In genomic region chr1:159071970-159072582, GRCh38 we compare ENCODE assay signal across 8 cellular contexts. TPM values are rescaled to one million over a fixed set of nuclear protein-coding genes. Genes with fewer than 3 reads are reported as not detected.
DNase-seq lines count a peak whose midpoint lies in the region; ATAC-seq, FAIRE-seq and TF ChIP-seq lines count a peak whose summit lies in the region.

No MANE protein-coding gene starts in this region.

- no peak for TF ChIP-seq POLR2A in uterus (IDR thresholded peaks at IDR 0.05)

- H3K27me3 ChIP-seq in liver (ENCODE audit: control insufficient read depth in 4 of 4, insufficient read depth in 4 of 4, low read length in 3 of 4) (no peaks in the 10 kb centered on the region), uterus (no peaks in the 10 kb centered on the region)

- intact Hi-C loops in uterus (cut with DNase I; ENCODE audit: low total_unique reads): no loop called here

- H3K36me3 ChIP-seq in liver (ENCODE audit: control insufficient read depth in 4 of 4, insufficient read depth in 3 of 4, low read depth in 1 of 4, low read length in 3 of 4) (no peaks in the 10 kb centered on the region), uterus (no peaks in the 10 kb centered on the region)

- H3K4me1 ChIP-seq in liver (ENCODE audit: control insufficient read depth in 4 of 4, insufficient read depth in 4 of 4, low read length in 3 of 4): no peaks in the 10 kb centered on the region
- H3K4me1 ChIP-seq in uterus: peaks cover 0 to 4% of the 10 kb centered on the region in 2 donors

- ATAC-seq in HG03460 (IDR thresholded peaks at IDR 0.05; ENCODE audit: unreplicated experiment): no peak
- ATAC-seq in GM21447 (IDR thresholded peaks at IDR 0.05; ENCODE audit: unreplicated experiment): no peak

- H3K4me3 ChIP-seq in liver (ENCODE audit: low read depth in 1 of 3, low read length in 3 of 3) (no peak overlapping the region), uterus (no peak overlapping the region)

- H3K27ac ChIP-seq in liver (ENCODE audit: low read depth in 1 of 2, low read length in 2 of 2) (no peak overlapping the region), uterus (no peak overlapping the region)

- H3K9ac ChIP-seq in liver (ENCODE audit: low read depth in 1 of 2, low read length in 2 of 2): peak overlapping the region in 1 of 2 donors; percentile 31

- no peak for TF ChIP-seq EP300 in Ishikawa (IDR thresholded peaks at IDR 0.05; ENCODE audit: borderline replicate concordance)

- DNase-seq in DMS 273 (lab: John Stamatoyannopoulos, UW; ENCODE audit: unreplicated experiment) (peak; percentile 69), OCI-M1 (lab: John Stamatoyannopoulos, UW) (peak; percentile 86), uterus (no peak)

- peak; percentile 71 for FAIRE-seq in colon (lab: Jason Lieb, UNC)

- TF ChIP-seq CTCF in liver (IDR thresholded peaks at IDR 0.05; ENCODE audit: low read depth, low read length, missing input control): peak; percentile 74
- TF ChIP-seq CTCF in uterus (IDR thresholded peaks at IDR 0.05): peak; percentile 68 to 85 (median 75)

- no peaks in the 10 kb centered on the region for H3K9me3 ChIP-seq in liver (ENCODE audit: control insufficient read depth in 4 of 4, low read length in 3 of 4)
- H3K9me3 ChIP-seq in uterus: no peaks in the 10 kb centered on the region

- TF ChIP-seq RAD21 in Ishikawa (IDR thresholded peaks at IDR 0.05; ENCODE audit: low read depth): peak; percentile 57
- peak; percentile 86 to 87 for TF ChIP-seq RAD21 in liver (IDR thresholded peaks at IDR 0.05)

TF ChIP-seq in Ishikawa, 13 proteins besides CTCF, POLR2A, EP300 and RAD21:
- no peak for TF ChIP-seq CREB1 (IDR thresholded peaks at IDR 0.05; ENCODE audit: low read depth)
- TF ChIP-seq TEAD4 (IDR thresholded peaks at IDR 0.05): no peak
- TF ChIP-seq EGR1 (IDR thresholded peaks at IDR 0.05): no peak
- TF ChIP-seq ZBTB7A (IDR thresholded peaks at IDR 0.05; ENCODE audit: low read depth): no peak
- no peak for TF ChIP-seq USF1 (IDR thresholded peaks at IDR 0.05)
- no peak for TF ChIP-seq TAF1 (IDR thresholded peaks at IDR 0.05; ENCODE audit: low read depth)
- TF ChIP-seq NFIC (IDR thresholded peaks at IDR 0.05): no peak
- no peak for TF ChIP-seq YY1 (IDR thresholded peaks at IDR 0.05; ENCODE audit: low read depth)
- TF ChIP-seq CEBPB (IDR thresholded peaks at IDR 0.05): no peak
- TF ChIP-seq FOXM1 (IDR thresholded peaks at IDR 0.05; ENCODE audit: borderline replicate concordance, low read depth): no peak
- TF ChIP-seq REST (IDR thresholded peaks at IDR 0.05; ENCODE audit: low read depth): no peak
- no peak for TF ChIP-seq TCF12 (IDR thresholded peaks at IDR 0.05; ENCODE audit: low read depth)

TF ChIP-seq in liver, 16 proteins besides CTCF, POLR2A, EP300 and RAD21:
- TF ChIP-seq YY1 (IDR thresholded peaks at IDR 0.05) (no peak), RXRA (IDR thresholded peaks at IDR 0.05) (no peak), GABPA (IDR thresholded peaks at IDR 0.05 in 1 of 2, conservative IDR thresholded peaks at IDR 0.05 in 1 of 2) (no peak), JUND (IDR thresholded peaks at IDR 0.05) (no peak), HNF4A (conservative IDR thresholded peaks at IDR 0.05) (no peak), ATF3 (IDR thresholded peaks at IDR 0.05) (no peak), FOXA1 (IDR thresholded peaks at IDR 0.05) (no peak), HNF4G (IDR thresholded peaks at IDR 0.05) (no peak), FOXA2 (IDR thresholded peaks at IDR 0.05) (no peak), SP1 (IDR thresholded peaks at IDR 0.05) (no peak), TAF1 (conservative IDR thresholded peaks at IDR 0.05) (no peak), REST (IDR thresholded peaks at IDR 0.05) (no peak), EGR1 (IDR thresholded peaks at IDR 0.05; ENCODE audit: low read depth in 2 of 2) (no peak), MAX (IDR thresholded peaks at IDR 0.05) (no peak)
TF ChIP-seq in liver: peak in this region for 0.

RNA-seq across cellular contexts. Expression of gene AIM2, which starts 4.5 kb away (rescaled TPM):
- total RNA-seq in liver (under 1 TPM; 0.28 to 0.42 TPM), uterus (1 to 10 TPM in 1 of 4 donors, under 1 TPM in 1, not detected in 2; 0.55 to 4.1 TPM)
- under 1 TPM; 0.28 to 0.33 TPM for polyA plus RNA-seq in liver

Comparison
In these comparisons a context has a peak if more than half of its experiments do, and no peak if none do; other contexts are left out.
1. DNase-seq: peak in DMS 273 (single experiment) and OCI-M1 (single experiment); none in uterus (0 of 2).